ENCODE assay signal across 22 cellular contexts in genomic region chr2:197033222-197033621, GRCh38.
DNase-seq lines count a peak whose midpoint lies in the region; ATAC-seq and TF ChIP-seq lines count a peak whose summit lies in the region.
"Had no signal": no experiment of that assay in that cellular context is flagged by ENCODE, and none has a peak within 500 bp of the region (broad histone marks: within the 10 kb centered on the region; RNA-seq: fewer than 3 reads in every experiment).

No MANE protein-coding gene starts in this region.

- no peaks in the 10 kb centered on the region for H3K36me3 ChIP-seq in endodermal cell (ENCODE audit: control insufficient read depth, insufficient read depth, low read length)
- H3K36me3 ChIP-seq: ascending aorta had no signal

- ATAC-seq in activated CD4-positive, CD25-positive, alpha-beta regulatory T cell treated with anti-CD3 and anti-CD28 coated beads, Interleukin-2, amount 50 U/mL, for 24 hours = peak; percentile 58 to 60
- ATAC-seq in stimulated activated naive CD8-positive, alpha-beta T cell treated with anti-CD3 and anti-CD28 coated beads, Interleukin-15, Interleukin-2, amounts not matched to agents 100 U/mL and 50 U/mL, for 24 hours = peak; percentile 26
- no peak for ATAC-seq in stimulated activated naive CD8-positive, alpha-beta T cell treated with anti-CD3 and anti-CD28 coated beads, Interleukin-15, amount 100 ng/mL, for 72 hours
- no peak for ATAC-seq in HG03097 (IDR thresholded peaks at IDR 0.05; ENCODE audit: low FRiP score, unreplicated experiment)
- no peak for ATAC-seq in GM19463 (IDR thresholded peaks at IDR 0.05; ENCODE audit: unreplicated experiment)

- H3K27ac Mint-ChIP-seq in stimulated activated naive CD8-positive, alpha-beta T cell treated with anti-CD3 and anti-CD28 coated beads, Interleukin-15, amount 100 ng/mL, for 72 hours = peak overlapping the region in 1 of 2 donors; percentile 13
- H3K27ac Mint-ChIP-seq in endodermal cell = no peak overlapping the region

- no peaks in the 10 kb centered on the region for H3K4me1 ChIP-seq in endodermal cell (ENCODE audit: control insufficient read depth, insufficient read depth, low read length)

- peaks cover 30% of the 10 kb centered on the region for H3K4me1 Mint-ChIP-seq in stimulated activated naive CD8-positive, alpha-beta T cell treated with anti-CD3 and anti-CD28 coated beads, Interleukin-15, amount 100 ng/mL, for 72 hours
- peaks cover 39% of the 10 kb centered on the region for H3K4me1 Mint-ChIP-seq in endodermal cell

- H3K9me3 Mint-ChIP-seq in stimulated activated naive CD8-positive, alpha-beta T cell treated with anti-CD3 and anti-CD28 coated beads, Interleukin-15, amount 100 ng/mL, for 72 hours = peaks cover 7 to 9% of the 10 kb centered on the region in 2 donors
- peaks cover 8% of the 10 kb centered on the region for H3K9me3 Mint-ChIP-seq in endodermal cell

- H3K4me3 ChIP-seq in endodermal cell (ENCODE audit: low read length) = peak overlapping the region; percentile 47
- no peak overlapping the region for H3K4me3 ChIP-seq in coronary artery
- H3K4me3 ChIP-seq: ascending aorta, PC-9, skin epidermis, upper lobe of left lung had no signal

- no peak for DNase-seq in activated CD4-positive, CD25-positive, alpha-beta regulatory T cell treated with anti-CD3 and anti-CD28 coated beads, Interleukin-2, amount 50 U/mL, for 72 hours
- no peak for DNase-seq in stimulated activated naive CD8-positive, alpha-beta T cell treated with anti-CD3 and anti-CD28 coated beads, Interleukin-15, Interleukin-2, amounts not matched to agents 100 U/mL and 50 U/mL, for 24 hours
- DNase-seq in stimulated activated naive CD8-positive, alpha-beta T cell treated with anti-CD3 and anti-CD28 coated beads, Interleukin-15, amount 100 ng/mL, for 72 hours = no peak
- DNase-seq in endodermal cell (no peak), coronary artery (ENCODE audit: low spot score) (no peak)
- DNase-seq: caudate nucleus, GF-D8, head of caudate nucleus, MV-4-11, NCI-H146, NCI-H510A treated with DMSO at 0.1 percent for 48 hours, PC-9, SHP77 treated with DMSO at 0.1 percent for 48 hours, substantia nigra, SW 1271, upper lobe of left lung had no signal

- no peaks in the 10 kb centered on the region for H3K36me3 Mint-ChIP-seq in endodermal cell (ENCODE audit: low read depth)

- peaks cover 19% of the 10 kb centered on the region for H3K9me3 ChIP-seq in endodermal cell (ENCODE audit: control insufficient read depth, low read length)
- H3K9me3 ChIP-seq: ascending aorta, upper lobe of left lung had no signal

- no peak for TF ChIP-seq CTCF in endodermal cell (conservative IDR thresholded peaks at IDR 0.05)
- TF ChIP-seq CTCF in coronary artery (IDR thresholded peaks at IDR 0.05) = no peak

- H3K27me3 ChIP-seq in endodermal cell (ENCODE audit: control insufficient read depth, insufficient read depth, low read length, poor library complexity, severe bottlenecking) = no peaks in the 10 kb centered on the region
- H3K27me3 ChIP-seq: ascending aorta, upper lobe of left lung had no signal

- WGBS in endodermal cell (ENCODE audit: insufficient coverage in 1 of 2, insufficient read length in 1 of 2), 2 experiments = 97% methylated on average over 2 of the region's 2 CpGs; no CpG with 5 or more reads in 1 of the 2 experiments

- no peak overlapping the region for H3K9ac ChIP-seq in endodermal cell (ENCODE audit: extremely low read depth, low read length, poor library complexity, severe bottlenecking)

- no peaks in the 10 kb centered on the region for H3K27me3 Mint-ChIP-seq in stimulated activated naive CD8-positive, alpha-beta T cell treated with anti-CD3 and anti-CD28 coated beads, Interleukin-15, amount 100 ng/mL, for 72 hours
- no peaks in the 10 kb centered on the region for H3K27me3 Mint-ChIP-seq in endodermal cell (ENCODE audit: insufficient read depth)

- no peak overlapping the region for H3K4me3 Mint-ChIP-seq in stimulated activated naive CD8-positive, alpha-beta T cell treated with anti-CD3 and anti-CD28 coated beads, Interleukin-15, amount 100 ng/mL, for 72 hours
- no peak overlapping the region for H3K4me3 Mint-ChIP-seq in endodermal cell

- H3K27ac ChIP-seq in endodermal cell (ENCODE audit: low read depth, low read length) (no peak overlapping the region), coronary artery (no peak overlapping the region)
- H3K27ac ChIP-seq: 22Rv1, ascending aorta, PC-9, skin epidermis had no signal

Comparison
In these comparisons a context has a peak if more than half of its experiments do, and no peak if none do; other contexts are left out.
1. ATAC-seq: peak in activated CD4-positive, CD25-positive, alpha-beta regulatory T cell treated with anti-CD3 and anti-CD28 coated beads, Interleukin-2, amount 50 U/mL, for 24 hours (2 of 2) and stimulated activated naive CD8-positive, alpha-beta T cell treated with anti-CD3 and anti-CD28 coated beads, Interleukin-15, Interleukin-2, amounts not matched to agents 100 U/mL and 50 U/mL, for 24 hours (single experiment); none in stimulated activated naive CD8-positive, alpha-beta T cell treated with anti-CD3 and anti-CD28 coated beads, Interleukin-15, amount 100 ng/mL, for 72 hours (single experiment), HG03097 (single experiment) and GM19463 (single experiment).